In genomic region chrX:107827137-107827831, GRCh38 we compare ENCODE assay signal across 8 cellular contexts. TPM values are rescaled to one million over a fixed set of nuclear protein-coding genes. Genes with fewer than 3 reads are reported as not detected.
DNase-seq lines count a peak whose midpoint lies in the region.
"Had no signal": no experiment of that assay in that cellular context is flagged by ENCODE, and none has a peak within 500 bp of the region (broad histone marks: within the 10 kb centered on the region; RNA-seq: fewer than 3 reads in every experiment).

No MANE protein-coding gene starts in this region.

- H3K9me3 ChIP-seq in HUES64 (ENCODE audit: insufficient read depth, low read depth, low read length) (no peaks in the 10 kb centered on the region), iPS-20b (ENCODE audit: insufficient read depth, low read depth, low read length) (no peaks in the 10 kb centered on the region), subcutaneous abdominal adipose tissue (ENCODE audit: control insufficient read depth in 5 of 5, low read length in 5 of 5) (no peaks in the 10 kb centered on the region)

- WGBS in HUES64 = 54% methylated on average over 5 of the region's 9 CpGs

- H3K4me3 ChIP-seq in HUES64 (ENCODE audit: low read length) (peak overlapping the region; percentile 58), iPS-20b (ENCODE audit: low read length) (peak overlapping the region; percentile 59), subcutaneous abdominal adipose tissue (ENCODE audit: low read depth in 1 of 5, low read length in 5 of 5) (peak overlapping the region; percentile 57 to 64 (median 62))

- H3K4me1 ChIP-seq in HUES64 (ENCODE audit: insufficient read depth, low read length) = no peaks in the 10 kb centered on the region
- H3K4me1 ChIP-seq in iPS-20b (ENCODE audit: insufficient read depth, low read length) = no peaks in the 10 kb centered on the region
- H3K4me1 ChIP-seq in subcutaneous abdominal adipose tissue (ENCODE audit: control insufficient read depth in 5 of 5, insufficient read depth in 5 of 5, low read length in 5 of 5) = peaks cover 0 to 14% (median 12%) of the 10 kb centered on the region in 5 donors

- no peaks in the 10 kb centered on the region for H3K36me3 ChIP-seq in HUES64 (ENCODE audit: insufficient read depth, low read length)
- no peaks in the 10 kb centered on the region for H3K36me3 ChIP-seq in iPS-20b (ENCODE audit: insufficient read depth, low read depth, low read length)
- H3K36me3 ChIP-seq in subcutaneous abdominal adipose tissue (ENCODE audit: control insufficient read depth in 5 of 5, insufficient read depth in 5 of 5, low read length in 5 of 5) = no peaks in the 10 kb centered on the region

- H3K9ac ChIP-seq in HUES64 (ENCODE audit: low read depth, low read length) (no peak overlapping the region), iPS-20b (ENCODE audit: low read depth, low read length) (no peak overlapping the region), subcutaneous abdominal adipose tissue (ENCODE audit: low read length in 5 of 5) (peak overlapping the region in 4 of 5 donors; percentile 45 to 57 (median 50))

- H3K27me3 ChIP-seq in HUES64 (ENCODE audit: insufficient read depth, low read length) (peaks cover 60% of the 10 kb centered on the region), iPS-20b (ENCODE audit: insufficient read depth, low read length) (peaks cover 49% of the 10 kb centered on the region), subcutaneous abdominal adipose tissue (ENCODE audit: control insufficient read depth in 5 of 5, insufficient read depth in 4 of 5, low read length in 5 of 5) (peaks cover 0 to 16% (median 8%) of the 10 kb centered on the region in 5 donors)

- peak; percentile 3 for DNase-seq in amniotic stem cell (lab: John Stamatoyannopoulos, UW)
- no peak for DNase-seq in inferior parietal cortex (ENCODE audit: extremely low spot score)
- no peak for DNase-seq in AG20443 (ENCODE audit: low spot score)
- DNase-seq in NCI-H2171 treated with DMSO at 0.1 percent for 48 hours (lab: John Stamatoyannopoulos, UW) = no peak

- H3K27ac ChIP-seq in HUES64 (ENCODE audit: low read depth, low read length) (no peak overlapping the region), iPS-20b (ENCODE audit: low read length) (no peak overlapping the region), subcutaneous abdominal adipose tissue (ENCODE audit: low read depth, low read length) (peak overlapping the region; percentile 66)
- H3K27ac ChIP-seq: HL-60 had no signal

RNA-seq across cellular contexts. Expression of gene MID2, which starts 1.6 kb away (rescaled TPM):
- 1.5 TPM for polyA plus RNA-seq in HUES64 (2013, experiment 1 of 2)
- 2.0 TPM for polyA plus RNA-seq in HUES64 (2013, experiment 2 of 2)

RNA-seq across cellular contexts. Expression of gene NCBP2L, which starts 49.8 kb away (rescaled TPM):
- polyA plus RNA-seq in HUES64 (2013, experiment 1 of 2) = not detected
- not detected for polyA plus RNA-seq in HUES64 (2013, experiment 2 of 2)

RNA-seq across cellular contexts. Expression of gene TSC22D3, which starts 51.7 kb away (rescaled TPM):
- 9.4 TPM for polyA plus RNA-seq in HUES64 (2013, experiment 1 of 2)
- 13.1 TPM for polyA plus RNA-seq in HUES64 (2013, experiment 2 of 2)

Comparison
In these comparisons a context has a peak if more than half of its experiments do, and no peak if none do; other contexts are left out.
1. H3K9ac ChIP-seq: peak in subcutaneous abdominal adipose tissue (4 of 5); none in HUES64 (single experiment) and iPS-20b (single experiment).
2. Peak in every context shown above with its lines, with median percentiles within 50 percentile points of each other: H3K4me3 ChIP-seq.